14 cellular contexts compared by ENCODE assay signal in the genomic region with DNA sequence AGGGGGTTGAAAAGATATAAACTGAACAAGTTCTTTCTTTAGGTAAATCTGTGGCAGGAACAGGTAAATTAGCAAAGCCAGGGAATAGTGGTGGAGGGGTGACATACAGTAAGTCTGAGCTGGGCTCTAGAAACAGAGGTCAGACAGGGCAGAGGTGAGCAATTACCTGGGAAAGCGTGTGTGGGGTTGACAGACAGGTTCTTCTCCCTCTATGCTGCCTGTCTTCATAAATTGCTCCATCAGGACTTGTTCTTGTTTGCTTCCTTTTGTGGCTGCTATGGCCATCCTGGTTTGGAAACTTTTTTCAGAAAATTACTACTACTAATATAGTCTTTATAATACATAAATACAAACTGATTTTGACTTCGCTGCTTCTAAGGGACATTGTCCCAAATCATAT. TPM values are rescaled to one million over a fixed set of nuclear protein-coding genes. Genes with fewer than 3 reads are reported as not detected.
A peak's percentile ranks its signal among the peaks of the same experiment; 100 is the strongest.
DNase-seq lines count a peak whose midpoint lies in the region; ATAC-seq and TF ChIP-seq lines count a peak whose summit lies in the region.
"Had no signal": no experiment of that assay in that cellular context is flagged by ENCODE, and none has a peak within 500 bp of the region (broad histone marks: within the 10 kb centered on the region; RNA-seq: fewer than 3 reads in every experiment).

No MANE protein-coding gene starts in this region.

- H3K27ac Mint-ChIP-seq in activated B cell treated with CpG ODN at 0.5 μM for 24 hours = peak overlapping the region; percentile 61
- H3K27ac Mint-ChIP-seq in immature natural killer cell = peak overlapping the region; percentile 0 to 77 (median 46)
- peak overlapping the region; percentile 83 for H3K27ac Mint-ChIP-seq in type B pancreatic cell

- CTCF ChIA-PET in mammary epithelial cell (lab: Charles Lee; ENCODE audit: low non-redundant PET) (no interaction called here), activated B cell treated with CpG ODN at 0.5 μM for 24 hours (lab: Charles Lee) (no interaction called here)

- no peak for DNase-seq in breast epithelium (ENCODE audit: low spot score in 2 of 2)
- DNase-seq in mammary epithelial cell = no peak
- DNase-seq in activated B cell treated with CpG ODN at 0.5 μM for 24 hours = no peak
- DNase-seq in immature natural killer cell = no peak
- DNase-seq in type B pancreatic cell (ENCODE audit: extremely low spot score, unreplicated experiment) = no peak
- DNase-seq in SW480 (ENCODE audit: low spot score) = no peak
- no peak for DNase-seq in AG08395 (ENCODE audit: low spot score)
- DNase-seq: central memory CD4-positive, alpha-beta T cell; H7; NCI-H446 treated with DMSO at 0.1 percent for 48 hours; stimulated activated CD4-positive, alpha-beta T cell treated with anti-CD3 and anti-CD28 coated beads, Interleukin-4, amount 100 ng/mL, for 1 hour; stimulated activated naive CD4-positive, alpha-beta T cell treated with Interleukin-2 at 50 U/mL for 16 hours had no signal

- WGBS in mammary epithelial cell (ENCODE audit: low coverage, missing lambda C conversion rate) = 90% methylated on average over 2 of the region's 2 CpGs

- H4K20me1 ChIP-seq in mammary epithelial cell (ENCODE audit: insufficient read depth, low read length) = no peaks in the 10 kb centered on the region

- H3K9ac ChIP-seq in mammary epithelial cell (ENCODE audit: insufficient read depth, low read length) = no peak overlapping the region

- no TSS peak for BruUV-seq in mammary epithelial cell (replicated peaks; lab: Mats Ljungman, UMichigan)

- H3K4me3 Mint-ChIP-seq in activated B cell treated with CpG ODN at 0.5 μM for 24 hours (no peak overlapping the region), immature natural killer cell (peak overlapping the region in 1 of 5 donors; percentile 26), type B pancreatic cell (peak overlapping the region; percentile 64)

- POLR2A ChIA-PET in activated B cell treated with CpG ODN at 0.5 μM for 24 hours (lab: Charles Lee) = interaction anchor here (0.5 to 11.4 kb wide), 3 partner anchors 18 to 62 kb away, joined by 4 to 257 read pairs (median 211); a partner anchor contains a TSS

- H3K36me3 ChIP-seq in breast epithelium (no peaks in the 10 kb centered on the region), mammary epithelial cell (ENCODE audit: insufficient read depth, low read length) (peaks cover 35% of the 10 kb centered on the region)

- H3K27me3 Mint-ChIP-seq in activated B cell treated with CpG ODN at 0.5 μM for 24 hours (no peaks in the 10 kb centered on the region), immature natural killer cell (ENCODE audit: low read depth in 3 of 3) (peaks cover 7 to 20% (median 8%) of the 10 kb centered on the region in 3 donors), type B pancreatic cell (no peaks in the 10 kb centered on the region)

- H3K4me1 ChIP-seq in breast epithelium (no peaks in the 10 kb centered on the region), mammary epithelial cell (ENCODE audit: insufficient read depth, low read length) (peaks cover 10% of the 10 kb centered on the region)

- no peaks in the 10 kb centered on the region for H3K9me3 ChIP-seq in breast epithelium
- H3K9me3 ChIP-seq in mammary epithelial cell (replicated peaks; ENCODE audit: insufficient read depth, low read length) = no peaks in the 10 kb centered on the region

- TF ChIP-seq POLR2A in breast epithelium (IDR thresholded peaks at IDR 0.05) = no peak

- H3K27me3 ChIP-seq in breast epithelium (no peaks in the 10 kb centered on the region), mammary epithelial cell (ENCODE audit: insufficient read depth, low read length) (no peaks in the 10 kb centered on the region)

- no peak overlapping the region for H2AFZ ChIP-seq in mammary epithelial cell (ENCODE audit: low read depth, low read length)

- intact Hi-C loops in breast epithelium (cut with DNase I; ENCODE audit: low total_unique reads) (no loop called here), mammary epithelial cell (cut with micrococcal nuclease) (no loop called here), activated B cell treated with CpG ODN at 0.5 μM for 24 hours (cut with micrococcal nuclease) (no loop called here)

- H3K36me3 Mint-ChIP-seq in activated B cell treated with CpG ODN at 0.5 μM for 24 hours (ENCODE audit: low read depth) (peaks cover 72% of the 10 kb centered on the region), immature natural killer cell (peaks cover 11 to 17% (median 11%) of the 10 kb centered on the region in 3 donors), type B pancreatic cell (peaks cover 21% of the 10 kb centered on the region)

- TF ChIP-seq CTCF in breast epithelium (IDR thresholded peaks at IDR 0.05) = no peak
- no peak for TF ChIP-seq CTCF in mammary epithelial cell (conservative IDR thresholded peaks at IDR 0.05 in 1 of 2, IDR thresholded peaks at IDR 0.05 in 1 of 2; ENCODE audit: extremely low read depth in 1 of 2, insufficient read depth in 1 of 2, low read depth in 1 of 2, low read length in 2 of 2)
- TF ChIP-seq CTCF in activated B cell treated with CpG ODN at 0.5 μM for 24 hours (IDR thresholded peaks at IDR 0.05) = no peak
- TF ChIP-seq CTCF in type B pancreatic cell (conservative IDR thresholded peaks at IDR 0.05) = no peak

- no peak overlapping the region for H3K4me3 ChIP-seq in breast epithelium
- H3K4me3 ChIP-seq in mammary epithelial cell (replicated peaks in 1 of 3; ENCODE audit: insufficient read depth in 1 of 3, low read depth in 2 of 3, low read length in 3 of 3) = no peak overlapping the region
- H3K4me3 ChIP-seq: lung had no signal

- dilution Hi-C loops in mammary epithelial cell (cut with HindIII; ENCODE audit: low sequenced_read_pairs) = no loop called here

- in situ Hi-C loops in mammary epithelial cell (cut with MboI; ENCODE audit: low sequenced_read_pairs in 2 of 2) = loop anchor here in 1 of 2 donors (10.0 kb wide), 1 partner anchor 58 kb away; no protein-coding TSS in a partner anchor

- H3K4me1 Mint-ChIP-seq in activated B cell treated with CpG ODN at 0.5 μM for 24 hours (peaks cover 29% of the 10 kb centered on the region), immature natural killer cell (peaks cover 21 to 36% of the 10 kb centered on the region in 2 donors), type B pancreatic cell (ENCODE audit: unreplicated experiment) (peaks cover 19% of the 10 kb centered on the region)

- no peak for ATAC-seq in activated B cell treated with CpG ODN at 0.5 μM for 24 hours (ENCODE audit: low read depth)
- ATAC-seq in HG03354 (IDR thresholded peaks at IDR 0.05; ENCODE audit: poor library complexity, severe bottlenecking, unreplicated experiment) = no peak

- H3K4me2 ChIP-seq in mammary epithelial cell (ENCODE audit: insufficient read depth, low read depth, low read length) = no peak overlapping the region

- H3K79me2 ChIP-seq in mammary epithelial cell (ENCODE audit: insufficient read depth, low read length) = peaks cover 34% of the 10 kb centered on the region

- no peaks in the 10 kb centered on the region for H3K9me3 Mint-ChIP-seq in activated B cell treated with CpG ODN at 0.5 μM for 24 hours
- H3K9me3 Mint-ChIP-seq in immature natural killer cell = no peaks in the 10 kb centered on the region
- H3K9me3 Mint-ChIP-seq in type B pancreatic cell = no peaks in the 10 kb centered on the region

- H3K27ac ChIP-seq in breast epithelium (peak overlapping the region; percentile 60 to 65), mammary epithelial cell (ENCODE audit: insufficient read depth, low read depth, low read length) (no peak overlapping the region)

RNA-seq across cellular contexts. Expression of a gene that starts 3.4 kb away (rescaled TPM):
- total RNA-seq in breast epithelium = 10 to 100 TPM; 47.7 to 66.9 (median 51.5) TPM
- 10 to 100 TPM; 19.8 to 26.0 TPM for total RNA-seq in mammary epithelial cell
- polyA plus RNA-seq in mammary epithelial cell = 2.6 TPM
- 14.3 TPM for polyA minus RNA-seq in mammary epithelial cell
- total RNA-seq in activated B cell treated with CpG ODN at 0.5 μM for 24 hours = 121 and 125 TPM in 2 replicates
- 10 to 100 TPM in 2 of 3 donors, 1 to 10 TPM in 1; 8.8 to 69.7 (median 35.7) TPM for polyA plus RNA-seq in immature natural killer cell
- total RNA-seq in type B pancreatic cell (ENCODE audit: low replicate concordance) = 28.2 and 38.8 TPM in 2 replicates

RNA-seq across cellular contexts. Expression of a gene that starts 30.7 kb away (rescaled TPM):
- 100 to 1,000 TPM; 106 to 116 (median 113) TPM for total RNA-seq in breast epithelium
- total RNA-seq in mammary epithelial cell = 100 to 1,000 TPM in 1 of 2 donors, 10 to 100 TPM in 1; 69.2 to 142 TPM
- polyA plus RNA-seq in mammary epithelial cell = 98.3 TPM
- polyA minus RNA-seq in mammary epithelial cell = 40.6 TPM
- 168 and 169 TPM in 2 replicates for total RNA-seq in activated B cell treated with CpG ODN at 0.5 μM for 24 hours
- polyA plus RNA-seq in immature natural killer cell = 100 to 1,000 TPM in 2 of 3 donors, 10 to 100 TPM in 1; 88.7 to 155 (median 115) TPM
- 122 and 135 TPM in 2 replicates for total RNA-seq in type B pancreatic cell (ENCODE audit: low replicate concordance)
